Comparison of ENCODE assay signal across 1 cellular context in genomic region chr1:156126701-156127534, GRCh38.
TF ChIP-seq lines count a peak whose summit lies in the region.

No MANE protein-coding gene starts in this region.

TF ChIP-seq in H1, 55 proteins besides CTCF, POLR2A, EP300 and RAD21:
- TF ChIP-seq RNF2 (IDR thresholded peaks at IDR 0.05; ENCODE audit: borderline replicate concordance, low read depth, low read length, missing control alignments, poor library complexity, severe bottlenecking) = no peak
- no peak for TF ChIP-seq ATF2 (IDR thresholded peaks at IDR 0.05; ENCODE audit: low read length)
- TF ChIP-seq TEAD4 (IDR thresholded peaks at IDR 0.05; ENCODE audit: low read depth, low read length) = no peak
- no peak for TF ChIP-seq ASH2L (IDR thresholded peaks at IDR 0.05; ENCODE audit: low read length)
- no peak for TF ChIP-seq TCF12 (IDR thresholded peaks at IDR 0.05; ENCODE audit: low read depth, low read length)
- TF ChIP-seq RXRA (IDR thresholded peaks at IDR 0.05; ENCODE audit: insufficient read depth, low read depth, low read length) = no peak
- no peak for TF ChIP-seq CHD1 (IDR thresholded peaks at IDR 0.05; ENCODE audit: low read depth, low read length)
- TF ChIP-seq SAP30 (IDR thresholded peaks at IDR 0.05; ENCODE audit: insufficient read depth, insufficient replicate concordance, low read length) = no peak
- no peak for TF ChIP-seq KDM4A (IDR thresholded peaks at IDR 0.05; ENCODE audit: low read depth, low read length, severe bottlenecking)
- no peak for TF ChIP-seq ZNF274 (IDR thresholded peaks at IDR 0.05; ENCODE audit: borderline replicate concordance, extremely low read depth, low read length)
- no peak for TF ChIP-seq SP4 (IDR thresholded peaks at IDR 0.05; ENCODE audit: low read length)
